Comparison of ENCODE assay signal across 8 cellular contexts in the genomic region with DNA sequence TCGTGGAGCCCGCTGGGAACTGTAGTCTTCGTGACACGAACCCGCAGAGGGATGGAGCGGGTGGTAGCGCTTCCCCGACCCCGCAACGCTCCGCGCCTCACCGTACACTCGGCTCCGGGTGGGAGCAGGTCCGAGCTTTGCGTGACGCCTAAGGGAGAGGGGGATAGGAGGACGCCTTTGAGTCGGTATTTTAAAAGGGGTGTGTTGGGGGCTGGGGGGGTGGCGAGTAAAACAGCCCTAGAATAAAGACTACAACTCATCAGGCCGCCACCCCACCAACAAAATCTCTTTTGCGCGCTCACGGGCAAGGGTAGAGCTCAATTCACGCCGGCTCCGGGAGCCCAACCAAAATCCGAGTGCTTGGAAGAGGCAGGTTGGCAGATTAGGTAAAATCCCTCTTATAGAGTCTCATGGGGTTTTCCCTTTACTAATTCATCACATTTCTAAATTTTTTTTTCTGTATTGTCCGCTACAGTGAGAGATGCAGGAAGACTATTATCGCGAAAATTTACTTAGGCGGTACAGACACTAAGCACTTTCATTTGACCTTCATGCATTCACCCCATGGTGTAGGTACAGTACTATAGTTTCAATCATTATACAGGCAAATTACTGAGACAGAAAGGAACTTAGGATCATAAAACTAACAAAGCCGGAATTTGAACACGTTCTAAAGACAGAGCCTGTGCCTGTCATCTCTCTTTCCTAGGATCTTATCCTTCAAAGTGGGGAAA. TPM values are rescaled to one million over a fixed set of nuclear protein-coding genes. Genes with fewer than 3 reads are reported as not detected.
DNase-seq lines count a peak whose midpoint lies in the region; ATAC-seq, FAIRE-seq and TF ChIP-seq lines count a peak whose summit lies in the region.

No MANE protein-coding gene starts in this region.

- H3K4me3 ChIP-seq in BLaER1 (peak overlapping the region; percentile 76), SJSA1 (peak overlapping the region; percentile 64), bronchial epithelial cell (ENCODE audit: low read depth, low read length) (peak overlapping the region; percentile 90), lower lobe of right lung (peak overlapping the region; percentile 78)

- H3K9me3 ChIP-seq in BLaER1 (peaks cover 14% of the 10 kb centered on the region; the same call in 1 of the 2 replicates), SJSA1 (replicated peaks) (no peaks in the 10 kb centered on the region), lower lobe of right lung (no peaks in the 10 kb centered on the region)

- H4K20me1 ChIP-seq in BLaER1, result no peaks in the 10 kb centered on the region

- H3K27ac ChIP-seq in BLaER1 (peak overlapping the region; percentile 79; the same call in 1 of the 2 replicates), SJSA1 (peak overlapping the region; percentile 78), lower lobe of right lung (peak overlapping the region; percentile 96)

- ATAC-seq in GM19395 (IDR thresholded peaks at IDR 0.05; ENCODE audit: unreplicated experiment) (peak; percentile 15), HG03439 (IDR thresholded peaks at IDR 0.05; ENCODE audit: unreplicated experiment) (peak; percentile 16), lower lobe of right lung (peak in 1 of 2 donors; percentile 14)
- peak; percentile 36 for ATAC-seq in stimulated activated naive CD8-positive, alpha-beta T cell treated with anti-CD3 and anti-CD28 coated beads, Interleukin-15, Interleukin-2, amounts not matched to agents 100 U/mL and 50 U/mL, for 24 hours

- H3K4me1 ChIP-seq in BLaER1 (peaks cover 11% of the 10 kb centered on the region; the same call in 1 of the 2 replicates), SJSA1 (replicated peaks) (0 out of 2 replicates have a peak, but pooled peaks cover 8% of the 10 kb centered on the region), lower lobe of right lung (peaks cover 30% of the 10 kb centered on the region)

- H3K4me2 ChIP-seq in BLaER1, result peak overlapping the region; percentile 67

- H3K36me3 ChIP-seq in BLaER1, result peaks cover 8% of the 10 kb centered on the region; the same call in 1 of the 2 replicates
- H3K36me3 ChIP-seq in SJSA1, result peaks cover 18% of the 10 kb centered on the region
- H3K36me3 ChIP-seq in bronchial epithelial cell (ENCODE audit: control insufficient read depth, insufficient read depth, low read length), result no peaks in the 10 kb centered on the region
- H3K36me3 ChIP-seq in lower lobe of right lung, result no peaks in the 10 kb centered on the region

- intact Hi-C loops in lower lobe of right lung (cut with DNase I), result no loop called here

- FAIRE-seq in bronchial epithelial cell (lab: Jason Lieb, UNC), result no peak

- H3K9ac ChIP-seq in BLaER1, result peak overlapping the region; percentile 84

- DNase-seq in SJSA1 (ENCODE audit: low read depth in 1 of 2, low spot score in 2 of 2) (no peak), bronchial epithelial cell (ENCODE audit: low read depth) (peak; percentile 54), lower lobe of right lung (no peak), NCI-H2081 (lab: John Stamatoyannopoulos, UW) (no peak)
- peak; percentile 66 for DNase-seq in stimulated activated naive CD8-positive, alpha-beta T cell treated with anti-CD3 and anti-CD28 coated beads, Interleukin-15, Interleukin-2, amounts not matched to agents 100 U/mL and 50 U/mL, for 24 hours

- TF ChIP-seq CTCF in bronchial epithelial cell (IDR thresholded peaks at IDR 0.05; ENCODE audit: insufficient read depth, low read length, severe bottlenecking) (no peak), lower lobe of right lung (IDR thresholded peaks at IDR 0.05) (no peak)

- no peaks in the 10 kb centered on the region for H3K27me3 ChIP-seq in BLaER1
- H3K27me3 ChIP-seq in SJSA1 (replicated peaks), result no peaks in the 10 kb centered on the region
- H3K27me3 ChIP-seq in bronchial epithelial cell (ENCODE audit: control insufficient read depth, insufficient read depth, low read length), result no peaks in the 10 kb centered on the region
- no peaks in the 10 kb centered on the region for H3K27me3 ChIP-seq in lower lobe of right lung (ENCODE audit: low read depth)

RNA-seq across cellular contexts. Expression of a gene that starts 0.7 kb away (rescaled TPM):
- total RNA-seq in SJSA1 (2014; rRNA removed; shearing (Covaris generic)), result 96.7 and 100 TPM in 2 replicates
- 99.6 and 119 TPM in 2 replicates for total RNA-seq in bronchial epithelial cell
- 86.7 TPM for total RNA-seq in lower lobe of right lung

RNA-seq across cellular contexts. Expression of a gene that starts 48.3 kb away (rescaled TPM):
- total RNA-seq in SJSA1 (2014; rRNA removed; shearing (Covaris generic)), result 76.0 and 93.4 TPM in 2 replicates
- total RNA-seq in bronchial epithelial cell, result 48.8 and 66.6 TPM in 2 replicates
- 78.7 TPM for total RNA-seq in lower lobe of right lung

Comparison
In these comparisons a context has a peak if more than half of its experiments do, and no peak if none do; other contexts are left out.
1. DNase-seq: peak in bronchial epithelial cell (single experiment) and stimulated activated naive CD8-positive, alpha-beta T cell treated with anti-CD3 and anti-CD28 coated beads, Interleukin-15, Interleukin-2, amounts not matched to agents 100 U/mL and 50 U/mL, for 24 hours (single experiment); none in SJSA1 (0 of 2), lower lobe of right lung (single experiment) and NCI-H2081 (0 of 2).
2. Peak in every context shown above with its lines, with median percentiles within 50 percentile points of each other: H3K27ac ChIP-seq and H3K4me3 ChIP-seq.